ENCODE assay signal across 21 cellular contexts in the genomic region with DNA sequence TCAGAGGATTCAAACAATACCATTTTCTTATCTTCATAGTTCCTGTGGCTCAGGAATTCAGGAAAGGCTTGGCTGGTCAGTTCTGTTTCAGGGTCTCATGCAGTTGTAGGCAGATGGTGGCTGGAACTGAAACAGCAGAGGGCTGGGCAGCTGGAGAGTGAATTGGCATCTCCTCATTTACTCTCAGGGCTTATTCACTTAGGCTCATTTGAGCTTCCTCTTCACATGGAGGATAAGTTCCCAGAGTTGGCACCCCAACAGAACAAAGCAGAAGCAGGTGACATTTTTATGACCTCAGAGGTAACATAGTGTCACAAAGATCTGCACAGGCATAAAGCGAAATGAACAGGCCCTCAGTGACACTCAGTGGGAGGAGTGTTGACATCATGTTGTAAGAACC.
A peak's percentile ranks its signal among the peaks of the same experiment; 100 is the strongest.
DNase-seq lines count a peak whose midpoint lies in the region; ATAC-seq, FAIRE-seq and TF ChIP-seq lines count a peak whose summit lies in the region.
"Had no signal": no experiment of that assay in that cellular context is flagged by ENCODE, and none has a peak within 500 bp of the region (broad histone marks: within the 10 kb centered on the region; RNA-seq: fewer than 3 reads in every experiment).

No MANE protein-coding gene starts in this region.

- CTCF ChIA-PET in mammary epithelial cell (lab: Charles Lee; ENCODE audit: low non-redundant PET) (no interaction called here), MCF 10A (lab: Yijun Ruan, JAX) (interaction anchor here (1.6 kb wide), 1 partner anchor 201 kb away, joined by 4 read pairs; no protein-coding TSS in a partner anchor)

- H3K4me3 ChIP-seq in mammary epithelial cell (replicated peaks in 1 of 3; ENCODE audit: insufficient read depth in 1 of 3, low read depth in 2 of 3, low read length in 3 of 3) (no peak overlapping the region), brain microvascular endothelial cell (ENCODE audit: low read depth, low read length) (no peak overlapping the region)
- H3K4me3 ChIP-seq: A549, coronary artery, GM23338 had no signal

- H3K27ac ChIP-seq in mammary epithelial cell (ENCODE audit: insufficient read depth, low read depth, low read length) (no peak overlapping the region), brain microvascular endothelial cell (no peak overlapping the region)
- H3K27ac ChIP-seq: A549, coronary artery had no signal

- no peak for FAIRE-seq in RCC 7860 (lab: Jason Lieb, UNC)
- FAIRE-seq: A549 had no signal

- peaks cover 69% of the 10 kb centered on the region for H3K36me3 Mint-ChIP-seq in MCF 10A (ENCODE audit: insufficient read depth, unreplicated experiment)
- peaks cover 18% of the 10 kb centered on the region for H3K36me3 Mint-ChIP-seq in type B pancreatic cell
- no peaks in the 10 kb centered on the region for H3K36me3 Mint-ChIP-seq in natural killer cell

- no peaks in the 10 kb centered on the region for H4K20me1 ChIP-seq in mammary epithelial cell (ENCODE audit: insufficient read depth, low read length)

- H3K4me1 Mint-ChIP-seq in MCF 10A (ENCODE audit: insufficient read depth, unreplicated experiment): peaks cover 5% of the 10 kb centered on the region
- peaks cover 7% of the 10 kb centered on the region for H3K4me1 Mint-ChIP-seq in type B pancreatic cell (ENCODE audit: unreplicated experiment)
- H3K4me1 Mint-ChIP-seq in natural killer cell: no peaks in the 10 kb centered on the region
- H3K4me1 Mint-ChIP-seq: GM23338; stimulated activated naive B cell treated with anti-CD40 and anti-IgM and Interleukin-4, amounts not matched to agents 10 μg/mL and 1 μg/mL and 100 μg/mL, for 72 hours had no signal

- peak; percentile 40 for ATAC-seq in left lobe of liver
- no peak for ATAC-seq in natural killer cell
- ATAC-seq: A549; GM23338; Right ventricle myocardium inferior; stimulated activated naive B cell treated with anti-CD40 and anti-IgM and Interleukin-4, amounts not matched to agents 10 μg/mL and 1 μg/mL and 100 μg/mL, for 72 hours had no signal

- H3K9ac ChIP-seq in mammary epithelial cell (ENCODE audit: insufficient read depth, low read length): no peak overlapping the region

- no peaks in the 10 kb centered on the region for H3K9me3 ChIP-seq in mammary epithelial cell (replicated peaks; ENCODE audit: insufficient read depth, low read length)
- H3K9me3 ChIP-seq: A549 had no signal

- H3K27ac Mint-ChIP-seq in MCF 10A (ENCODE audit: low read depth, unreplicated experiment) (no peak overlapping the region), type B pancreatic cell (peak overlapping the region; percentile 50), natural killer cell (no peak overlapping the region)
- H3K27ac Mint-ChIP-seq: activated CD4-positive, alpha-beta T cell treated with anti-CD3 and anti-CD28 coated beads, Interleukin-2, amount 10 ng/mL, durations not matched to agents 24 days and 14 days; GM23338; stimulated activated naive B cell treated with anti-CD40 and anti-IgM and Interleukin-4, amounts not matched to agents 10 μg/mL and 1 μg/mL and 100 μg/mL, for 72 hours had no signal

- in situ Hi-C loops in mammary epithelial cell (cut with MboI; ENCODE audit: low sequenced_read_pairs in 2 of 2) (loop anchor here in 1 of 2 donors (25.0 kb wide), 1 partner anchor 187 kb away; no protein-coding TSS in a partner anchor), brain microvascular endothelial cell (cut with HindIII; ENCODE audit: low pct_ligation_motif_present, low sequenced_read_pairs) (no loop called here)

- no peaks in the 10 kb centered on the region for H3K9me3 Mint-ChIP-seq in MCF 10A (ENCODE audit: unreplicated experiment)
- H3K9me3 Mint-ChIP-seq in type B pancreatic cell: no peaks in the 10 kb centered on the region
- no peaks in the 10 kb centered on the region for H3K9me3 Mint-ChIP-seq in natural killer cell
- H3K9me3 Mint-ChIP-seq: activated CD4-positive, alpha-beta T cell treated with anti-CD3 and anti-CD28 coated beads, Interleukin-2, amount 10 ng/mL, durations not matched to agents 24 days and 14 days; GM23338; stimulated activated naive B cell treated with anti-CD40 and anti-IgM and Interleukin-4, amounts not matched to agents 10 μg/mL and 1 μg/mL and 100 μg/mL, for 72 hours had no signal

- POLR2A ChIA-PET in MCF 10A (lab: Yijun Ruan, JAX): no interaction called here

- H2AFZ ChIP-seq in mammary epithelial cell (ENCODE audit: low read depth, low read length): no peak overlapping the region
- H2AFZ ChIP-seq: GM23338 had no signal

- dilution Hi-C loops in mammary epithelial cell (cut with HindIII; ENCODE audit: low sequenced_read_pairs): no loop called here

- no peak for DNase-seq in mammary epithelial cell
- no peak for DNase-seq in MCF 10A (ENCODE audit: unreplicated experiment)
- DNase-seq in brain microvascular endothelial cell: peak; percentile 64
- DNase-seq in left lobe of liver (ENCODE audit: low spot score): no peak
- DNase-seq in type B pancreatic cell (ENCODE audit: extremely low spot score, unreplicated experiment): no peak
- DNase-seq in globus pallidus (ENCODE audit: low spot score): no peak
- no peak for DNase-seq in natural killer cell
- DNase-seq in RCC 7860 (ENCODE audit: low spot score): no peak
- DNase-seq: activated CD4-positive, alpha-beta T cell treated with anti-CD3 and anti-CD28 coated beads, Interleukin-2, amount 10 ng/mL, durations not matched to agents 24 days and 14 days; activated gamma-delta T cell treated with Interleukin-2 at 50 U/mL for 16 hours; amygdala; DMS153; midbrain; NCI-H1694 treated with DMSO at 0.1 percent for 48 hours; NCI-H510A; retina; stimulated activated naive B cell treated with anti-CD40 and anti-IgM and Interleukin-4, amounts not matched to agents 10 μg/mL and 1 μg/mL and 100 μg/mL, for 72 hours had no signal

- H3K79me2 ChIP-seq in mammary epithelial cell (ENCODE audit: insufficient read depth, low read length): peaks cover 7% of the 10 kb centered on the region

- H3K4me1 ChIP-seq in mammary epithelial cell (ENCODE audit: insufficient read depth, low read length): no peaks in the 10 kb centered on the region

- no peak overlapping the region for H3K4me2 ChIP-seq in mammary epithelial cell (ENCODE audit: insufficient read depth, low read depth, low read length)
- H3K4me2 ChIP-seq: A549, GM23338 had no signal

- H3K27me3 ChIP-seq in mammary epithelial cell (ENCODE audit: insufficient read depth, low read length) (no peaks in the 10 kb centered on the region), brain microvascular endothelial cell (replicated peaks) (no peaks in the 10 kb centered on the region)

- intact Hi-C loops in mammary epithelial cell (cut with micrococcal nuclease): no loop called here
- intact Hi-C loops in MCF 10A (cut with micrococcal nuclease): no loop called here
- intact Hi-C loops in natural killer cell (cut with micrococcal nuclease): no loop called here

- TF ChIP-seq CTCF in mammary epithelial cell (conservative IDR thresholded peaks at IDR 0.05 in 1 of 2, IDR thresholded peaks at IDR 0.05 in 1 of 2; ENCODE audit: extremely low read depth in 1 of 2, insufficient read depth in 1 of 2, low read depth in 1 of 2, low read length in 2 of 2) (no peak), MCF 10A (IDR thresholded peaks at IDR 0.05; ENCODE audit: unreplicated experiment) (no peak), brain microvascular endothelial cell (IDR thresholded peaks at IDR 0.05; ENCODE audit: low read depth, low read length, missing control alignments) (peak; percentile 14), type B pancreatic cell (conservative IDR thresholded peaks at IDR 0.05) (no peak), natural killer cell (IDR thresholded peaks at IDR 0.05) (no peak)

- BruUV-seq in mammary epithelial cell (replicated peaks; lab: Mats Ljungman, UMichigan) (TSS peak; percentile 2), MCF 10A (replicated peaks; lab: Mats Ljungman, UMichigan) (no TSS peak)

- H3K4me3 Mint-ChIP-seq in MCF 10A (ENCODE audit: unreplicated experiment) (no peak overlapping the region), type B pancreatic cell (no peak overlapping the region), natural killer cell (no peak overlapping the region)
- H3K4me3 Mint-ChIP-seq: activated CD4-positive, alpha-beta T cell treated with anti-CD3 and anti-CD28 coated beads, Interleukin-2, amount 10 ng/mL, durations not matched to agents 24 days and 14 days; GM23338; stimulated activated naive B cell treated with anti-CD40 and anti-IgM and Interleukin-4, amounts not matched to agents 10 μg/mL and 1 μg/mL and 100 μg/mL, for 72 hours had no signal

- H3K36me3 ChIP-seq in mammary epithelial cell (ENCODE audit: insufficient read depth, low read length) (peaks cover 74% of the 10 kb centered on the region), brain microvascular endothelial cell (replicated peaks) (no peaks in the 10 kb centered on the region)

- H3K27me3 Mint-ChIP-seq in MCF 10A (ENCODE audit: insufficient read depth, unreplicated experiment) (no peaks in the 10 kb centered on the region), type B pancreatic cell (no peaks in the 10 kb centered on the region), natural killer cell (ENCODE audit: low read depth in 2 of 2) (no peaks in the 10 kb centered on the region)
- H3K27me3 Mint-ChIP-seq: activated CD4-positive, alpha-beta T cell treated with anti-CD3 and anti-CD28 coated beads, Interleukin-2, amount 10 ng/mL, durations not matched to agents 24 days and 14 days; stimulated activated naive B cell treated with anti-CD40 and anti-IgM and Interleukin-4, amounts not matched to agents 10 μg/mL and 1 μg/mL and 100 μg/mL, for 72 hours had no signal

- WGBS in mammary epithelial cell (ENCODE audit: low coverage, missing lambda C conversion rate): 50% methylated on average over 1 of the region's 1 CpG
